ENCODE assay signal across 17 cellular contexts in genomic region chr6:19368511-19368910, GRCh38.
DNase-seq lines count a peak whose midpoint lies in the region; ATAC-seq and TF ChIP-seq lines count a peak whose summit lies in the region.
"Had no signal": no experiment of that assay in that cellular context is flagged by ENCODE, and none has a peak within 500 bp of the region (broad histone marks: within the 10 kb centered on the region; RNA-seq: fewer than 3 reads in every experiment).

No MANE protein-coding gene starts in this region.

- in situ Hi-C loops in GM23248 (cut with MboI) (no loop called here), astrocyte of the cerebellum (cut with HindIII; ENCODE audit: low sequenced_read_pairs) (no loop called here)

- POLR2A ChIA-PET in activated CD4-positive, alpha-beta T cell treated with anti-CD3 and anti-CD28 coated beads, Interleukin-2, amount 10 ng/mL, durations not matched to agents 7 days and 5 days (lab: Charles Lee) = no interaction called here

- H3K9me2 ChIP-seq in GM23248 (ENCODE audit: insufficient read depth) = no peaks in the 10 kb centered on the region

- no peak overlapping the region for H3K4me2 ChIP-seq in GM23248 (ENCODE audit: unreplicated experiment)

- H3K36me3 ChIP-seq in GM23248 (ENCODE audit: low read depth) = no peaks in the 10 kb centered on the region
- H3K36me3 ChIP-seq: adrenal gland, pancreas had no signal

- peaks cover 4% of the 10 kb centered on the region for H3K27me3 Mint-ChIP-seq in glutamatergic neuron (ENCODE audit: unreplicated experiment)
- H3K27me3 Mint-ChIP-seq in activated CD4-positive, alpha-beta T cell treated with anti-CD3 and anti-CD28 coated beads, Interleukin-2, amount 10 ng/mL, durations not matched to agents 7 days and 5 days = no peaks in the 10 kb centered on the region

- no peaks in the 10 kb centered on the region for H3K9me3 ChIP-seq in GM23248 (ENCODE audit: low read depth)
- H3K9me3 ChIP-seq: adrenal gland, pancreas had no signal

- H3K4me1 ChIP-seq in GM23248 (ENCODE audit: insufficient read depth) = no peaks in the 10 kb centered on the region
- H3K4me1 ChIP-seq: adrenal gland, pancreas had no signal

- 0 out of 2 replicates have a peak, but pooled peaks cover 14% of the 10 kb centered on the region for H3K27me3 ChIP-seq in GM23248 (replicated peaks; ENCODE audit: insufficient read depth)
- H3K27me3 ChIP-seq: adrenal gland, pancreas had no signal

- H4K20me1 ChIP-seq in GM23248 (ENCODE audit: insufficient read depth) = no peaks in the 10 kb centered on the region

- H2AFZ ChIP-seq in GM23248 = no peak overlapping the region

- peaks cover 4% of the 10 kb centered on the region for H3K9me3 Mint-ChIP-seq in glutamatergic neuron (ENCODE audit: unreplicated experiment)
- peaks cover 2% of the 10 kb centered on the region for H3K9me3 Mint-ChIP-seq in activated CD4-positive, alpha-beta T cell treated with anti-CD3 and anti-CD28 coated beads, Interleukin-2, amount 10 ng/mL, durations not matched to agents 7 days and 5 days

- 76 to 95% methylated on average over 1 of the region's 1 CpG for WGBS in GM23248 (ENCODE audit: low coverage in 1 of 2, low lambda C conversion rate in 2 of 2, missing lambda C conversion rate in 2 of 2), 2 experiments

- peaks cover 26% of the 10 kb centered on the region for H3K4me1 Mint-ChIP-seq in glutamatergic neuron (ENCODE audit: low read depth, unreplicated experiment)
- no peaks in the 10 kb centered on the region for H3K4me1 Mint-ChIP-seq in activated CD4-positive, alpha-beta T cell treated with anti-CD3 and anti-CD28 coated beads, Interleukin-2, amount 10 ng/mL, durations not matched to agents 7 days and 5 days
- H3K4me1 Mint-ChIP-seq: immature natural killer cell had no signal

- no peaks in the 10 kb centered on the region for H3F3A ChIP-seq in GM23248 (ENCODE audit: insufficient read depth)

- H3K36me3 Mint-ChIP-seq in glutamatergic neuron (ENCODE audit: unreplicated experiment) = no peaks in the 10 kb centered on the region
- no peaks in the 10 kb centered on the region for H3K36me3 Mint-ChIP-seq in activated CD4-positive, alpha-beta T cell treated with anti-CD3 and anti-CD28 coated beads, Interleukin-2, amount 10 ng/mL, durations not matched to agents 7 days and 5 days (ENCODE audit: low read depth)
- H3K36me3 Mint-ChIP-seq: immature natural killer cell had no signal

- TF ChIP-seq CTCF in astrocyte of the cerebellum (IDR thresholded peaks at IDR 0.05; ENCODE audit: low read depth, low read length, missing control alignments) (no peak), glutamatergic neuron (IDR thresholded peaks at IDR 0.05; ENCODE audit: partially characterized antibody, unreplicated experiment) (no peak)

- peak overlapping the region; percentile 78 for H3K27ac Mint-ChIP-seq in glutamatergic neuron (ENCODE audit: unreplicated experiment)
- H3K27ac Mint-ChIP-seq in activated CD4-positive, alpha-beta T cell treated with anti-CD3 and anti-CD28 coated beads, Interleukin-2, amount 10 ng/mL, durations not matched to agents 7 days and 5 days = no peak overlapping the region
- H3K27ac Mint-ChIP-seq: immature natural killer cell had no signal

- no peak overlapping the region for H3K4me3 Mint-ChIP-seq in glutamatergic neuron (ENCODE audit: unreplicated experiment)
- H3K4me3 Mint-ChIP-seq in activated CD4-positive, alpha-beta T cell treated with anti-CD3 and anti-CD28 coated beads, Interleukin-2, amount 10 ng/mL, durations not matched to agents 7 days and 5 days = no peak overlapping the region
- H3K4me3 Mint-ChIP-seq: immature natural killer cell had no signal

- H3K27ac ChIP-seq in GM23248 = no peak overlapping the region
- H3K27ac ChIP-seq: adrenal gland, pancreas had no signal

- no peaks in the 10 kb centered on the region for H3K79me2 ChIP-seq in GM23248 (ENCODE audit: insufficient read depth)

- CTCF ChIA-PET in activated CD4-positive, alpha-beta T cell treated with anti-CD3 and anti-CD28 coated beads, Interleukin-2, amount 10 ng/mL, durations not matched to agents 7 days and 5 days (lab: Charles Lee) = no interaction called here

- no peak overlapping the region for H3K9ac ChIP-seq in GM23248

- DNase-seq in A172 (ENCODE audit: low spot score) (peak; percentile 42), GM23248 (peak; percentile 83), astrocyte of the cerebellum (ENCODE audit: low read depth) (peak; percentile 8), glutamatergic neuron (no peak), NCI-H774 (lab: John Stamatoyannopoulos, UW) (no peak)
- no peak for DNase-seq in activated CD4-positive, alpha-beta T cell treated with anti-CD3 and anti-CD28 coated beads, Interleukin-2, amount 10 ng/mL, durations not matched to agents 7 days and 5 days
- no peak for DNase-seq in activated CD4-positive, alpha-beta T cell treated with anti-CD3 and anti-CD28 coated beads, Interleukin-2, amount 50 U/mL, for 4 hours
- DNase-seq: activated T-cell treated with anti-CD3 and anti-CD28 coated beads, Interleukin-2, amount 50 U/mL, for 1 hour; adrenal gland; dermis blood vessel endothelial cell; immature natural killer cell; midbrain; NCI-H446 treated with DMSO at 0.1 percent for 48 hours; pancreas had no signal

- ATAC-seq in SK-N-SH treated with all-trans-retinoic acid at 6 μM for 48 hours = no peak
- ATAC-seq: activated CD4-positive, CD25-positive, alpha-beta regulatory T cell treated with anti-CD3 and anti-CD28 coated beads, Interleukin-2, amount 50 U/mL, for 24 hours; HepG2; pancreas had no signal

- H3K4me3 ChIP-seq in GM23248 (no peak overlapping the region), astrocyte of the cerebellum (ENCODE audit: low read depth, low read length) (no peak overlapping the region)
- H3K4me3 ChIP-seq: adrenal gland, pancreas had no signal

TF ChIP-seq in SK-N-SH treated with all-trans-retinoic acid at 6 μM for 48 hours, 23 proteins besides CTCF, POLR2A, EP300 and RAD21:
- no peak for TF ChIP-seq TCF4 (CRISPR knock-in tag; IDR thresholded peaks at IDR 0.05; ENCODE audit: borderline replicate concordance)
- TF ChIP-seq CSDC2 (CRISPR knock-in tag; IDR thresholded peaks at IDR 0.05) = no peak
- no peak for TF ChIP-seq ISL1 (CRISPR knock-in tag; IDR thresholded peaks at IDR 0.05)
- TF ChIP-seq ZC3H10 (CRISPR knock-in tag; IDR thresholded peaks at IDR 0.05) = no peak
- TF ChIP-seq RARB (CRISPR knock-in tag; IDR thresholded peaks at IDR 0.05) = no peak
- no peak for TF ChIP-seq ZFP3 (CRISPR knock-in tag; IDR thresholded peaks at IDR 0.05)
- no peak for TF ChIP-seq ZFP30 (CRISPR knock-in tag; IDR thresholded peaks at IDR 0.05)

Comparison
In these comparisons a context has a peak if more than half of its experiments do, and no peak if none do; other contexts are left out.
1. DNase-seq: peak in A172 (single experiment), GM23248 (single experiment) and astrocyte of the cerebellum (single experiment); none in glutamatergic neuron (single experiment), NCI-H774 (single experiment), activated CD4-positive, alpha-beta T cell treated with anti-CD3 and anti-CD28 coated beads, Interleukin-2, amount 10 ng/mL, durations not matched to agents 7 days and 5 days (single experiment) and activated CD4-positive, alpha-beta T cell treated with anti-CD3 and anti-CD28 coated beads, Interleukin-2, amount 50 U/mL, for 4 hours (0 of 2).